In the genomic region with DNA sequence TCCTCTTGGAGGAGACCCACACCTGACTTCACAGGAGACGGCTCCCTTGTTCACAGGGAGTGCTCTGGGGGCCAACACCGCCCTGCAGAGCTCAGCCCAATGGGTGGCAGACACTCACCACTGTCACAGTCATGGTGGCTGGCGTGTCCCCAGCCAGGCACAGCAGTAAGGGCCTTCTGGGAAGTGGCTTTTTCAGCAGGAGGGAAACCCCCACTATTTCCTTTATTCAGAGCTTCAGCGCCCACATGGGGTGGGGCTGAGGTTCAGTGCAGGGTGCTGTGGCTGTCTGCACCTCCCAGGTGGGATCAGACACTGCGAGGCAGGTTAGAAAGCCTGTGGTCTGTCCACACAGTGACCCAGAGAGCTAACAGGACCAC, we compare ENCODE assay signal across 10 cellular contexts. TPM values are rescaled to one million over a fixed set of nuclear protein-coding genes. Genes with fewer than 3 reads are reported as not detected.
DNase-seq lines count a peak whose midpoint lies in the region; ATAC-seq and TF ChIP-seq lines count a peak whose summit lies in the region.
"Had no signal": no experiment of that assay in that cellular context is flagged by ENCODE, and none has a peak within 500 bp of the region (broad histone marks: within the 10 kb centered on the region; RNA-seq: fewer than 3 reads in every experiment).

No MANE protein-coding gene starts in this region.

- H3K4me1 Mint-ChIP-seq in activated naive CD8-positive, alpha-beta T cell treated with anti-CD3 and anti-CD28 coated beads, Interleukin-2, amount 10 ng/mL, durations not matched to agents 7 days and 5 days: peaks cover 42% of the 10 kb centered on the region

- H3K27me3 Mint-ChIP-seq in activated naive CD8-positive, alpha-beta T cell treated with anti-CD3 and anti-CD28 coated beads, Interleukin-2, amount 10 ng/mL, durations not matched to agents 7 days and 5 days: no peaks in the 10 kb centered on the region
- H3K27me3 Mint-ChIP-seq: brain, progenitor cell of endocrine pancreas had no signal

- peaks cover 30% of the 10 kb centered on the region for H3K36me3 Mint-ChIP-seq in activated naive CD8-positive, alpha-beta T cell treated with anti-CD3 and anti-CD28 coated beads, Interleukin-2, amount 10 ng/mL, durations not matched to agents 7 days and 5 days

- peak; percentile 16 for TF ChIP-seq POLR2A in GM19193 (IDR thresholded peaks at IDR 0.05; ENCODE audit: extremely low read depth, insufficient read depth, insufficient read length)

- peak; percentile 81 for ATAC-seq in activated CD4-positive, CD25-positive, alpha-beta regulatory T cell treated with anti-CD3 and anti-CD28 coated beads, Interleukin-2, amount 50 U/mL, for 24 hours
- ATAC-seq in activated naive CD8-positive, alpha-beta T cell treated with anti-CD3 and anti-CD28 coated beads, Interleukin-2, amount 10 ng/mL, durations not matched to agents 7 days and 5 days (ENCODE audit: low read depth): peak; percentile 84
- no peak for ATAC-seq in GM21786 (IDR thresholded peaks at IDR 0.05; ENCODE audit: unreplicated experiment)
- ATAC-seq in GM19467 (IDR thresholded peaks at IDR 0.05; ENCODE audit: unreplicated experiment): no peak

- peak; percentile 79 for DNase-seq in activated naive CD8-positive, alpha-beta T cell treated with anti-CD3 and anti-CD28 coated beads, Interleukin-2, amount 10 ng/mL, durations not matched to agents 7 days and 5 days
- DNase-seq in stimulated activated CD8-positive, alpha-beta memory T cell treated with anti-CD3 and anti-CD28 coated beads, Interleukin-15, amount 100 ng/mL, for 48 hours (ENCODE audit: low read depth in 2 of 2): peak; percentile 71
- no peak for DNase-seq in epidermal melanocyte (ENCODE audit: insufficient read length, low spot score)
- DNase-seq in NCI-H1417 treated with DMSO at 0.1 percent for 48 hours (lab: John Stamatoyannopoulos, UW): no peak

- H3K4me3 Mint-ChIP-seq in activated naive CD8-positive, alpha-beta T cell treated with anti-CD3 and anti-CD28 coated beads, Interleukin-2, amount 10 ng/mL, durations not matched to agents 7 days and 5 days: peak overlapping the region; percentile 69
- H3K4me3 Mint-ChIP-seq: brain had no signal

- POLR2A ChIA-PET in activated naive CD8-positive, alpha-beta T cell treated with anti-CD3 and anti-CD28 coated beads, Interleukin-2, amount 10 ng/mL, durations not matched to agents 7 days and 5 days (lab: Charles Lee): interaction anchor here (1.0 to 2.6 kb wide), 4 partner anchors 35 to 294 kb away, joined by 3 to 15 read pairs (median 6); a partner anchor contains a TSS

- no peaks in the 10 kb centered on the region for H3K9me3 Mint-ChIP-seq in activated naive CD8-positive, alpha-beta T cell treated with anti-CD3 and anti-CD28 coated beads, Interleukin-2, amount 10 ng/mL, durations not matched to agents 7 days and 5 days
- H3K9me3 Mint-ChIP-seq: brain had no signal

- H3K27ac Mint-ChIP-seq in activated naive CD8-positive, alpha-beta T cell treated with anti-CD3 and anti-CD28 coated beads, Interleukin-2, amount 10 ng/mL, durations not matched to agents 7 days and 5 days: peak overlapping the region; percentile 74
- H3K27ac Mint-ChIP-seq: brain, progenitor cell of endocrine pancreas had no signal

RNA-seq across cellular contexts. Expression of a gene that starts 3.6 kb away (rescaled TPM):
- 1 to 10 TPM; 9.6 to 9.9 TPM for total RNA-seq in activated naive CD8-positive, alpha-beta T cell treated with anti-CD3 and anti-CD28 coated beads, Interleukin-2, amount 10 ng/mL, durations not matched to agents 7 days and 5 days

RNA-seq across cellular contexts. Expression of a gene that starts 6.9 kb away (rescaled TPM):
- 10 to 100 TPM; 55.5 to 56.2 TPM for total RNA-seq in activated naive CD8-positive, alpha-beta T cell treated with anti-CD3 and anti-CD28 coated beads, Interleukin-2, amount 10 ng/mL, durations not matched to agents 7 days and 5 days

RNA-seq across cellular contexts. Expression of a gene that starts 6.9 kb away (rescaled TPM):
- total RNA-seq in activated naive CD8-positive, alpha-beta T cell treated with anti-CD3 and anti-CD28 coated beads, Interleukin-2, amount 10 ng/mL, durations not matched to agents 7 days and 5 days: 10 to 100 TPM; 60.6 to 65.6 TPM

RNA-seq across cellular contexts. Expression of a gene that starts 30.1 kb away (rescaled TPM):
- under 1 TPM; 0.45 to 0.61 TPM for total RNA-seq in activated naive CD8-positive, alpha-beta T cell treated with anti-CD3 and anti-CD28 coated beads, Interleukin-2, amount 10 ng/mL, durations not matched to agents 7 days and 5 days

RNA-seq across cellular contexts. Expression of a gene that starts 36.1 kb away (rescaled TPM):
- total RNA-seq in activated naive CD8-positive, alpha-beta T cell treated with anti-CD3 and anti-CD28 coated beads, Interleukin-2, amount 10 ng/mL, durations not matched to agents 7 days and 5 days: 10 to 100 TPM; 22.8 to 23.0 TPM

Comparison
In these comparisons a context has a peak if more than half of its experiments do, and no peak if none do; other contexts are left out.
1. ATAC-seq: peak in activated CD4-positive, CD25-positive, alpha-beta regulatory T cell treated with anti-CD3 and anti-CD28 coated beads, Interleukin-2, amount 50 U/mL, for 24 hours (2 of 2) and activated naive CD8-positive, alpha-beta T cell treated with anti-CD3 and anti-CD28 coated beads, Interleukin-2, amount 10 ng/mL, durations not matched to agents 7 days and 5 days (single experiment); none in GM21786 (single experiment) and GM19467 (single experiment).
2. DNase-seq: peak in activated naive CD8-positive, alpha-beta T cell treated with anti-CD3 and anti-CD28 coated beads, Interleukin-2, amount 10 ng/mL, durations not matched to agents 7 days and 5 days (single experiment) and stimulated activated CD8-positive, alpha-beta memory T cell treated with anti-CD3 and anti-CD28 coated beads, Interleukin-15, amount 100 ng/mL, for 48 hours (2 of 2); none in epidermal melanocyte (single experiment) and NCI-H1417 treated with DMSO at 0.1 percent for 48 hours (single experiment).